Comparison of ENCODE assay signal across 35 cellular contexts in the genomic region with DNA sequence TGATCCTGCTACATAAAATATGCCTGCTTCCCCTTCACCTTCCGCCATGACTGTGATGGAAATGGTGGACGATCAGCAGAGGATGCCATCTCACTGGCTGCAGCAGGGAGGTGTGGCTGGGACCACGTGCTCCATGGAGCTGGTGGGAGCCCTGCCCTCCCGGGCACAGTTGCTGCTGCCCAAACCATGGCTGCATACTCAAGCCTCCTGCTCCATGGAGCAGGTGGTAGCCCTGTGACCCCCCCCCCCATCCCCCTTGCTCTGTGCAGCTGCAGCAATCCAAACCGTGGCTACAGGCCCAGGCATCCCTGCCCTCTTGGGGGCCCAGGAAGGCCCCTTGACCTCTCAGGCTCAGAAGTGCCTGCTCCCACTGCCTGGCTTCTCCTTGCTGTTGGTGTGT.
"Had no signal": no experiment of that assay in that cellular context is flagged by ENCODE, and none has a peak within 500 bp of the region (broad histone marks: within the 10 kb centered on the region; RNA-seq: fewer than 3 reads in every experiment).

No MANE protein-coding gene starts in this region.

- H3K27ac ChIP-seq: adrenal gland, ascending aorta, breast epithelium, cardiac muscle cell, colonic mucosa, epithelial cell of prostate, esophagus squamous epithelium, gastroesophageal sphincter, WERI-Rb-1 had no signal

- H3K4me1 Mint-ChIP-seq: activated B cell treated with CpG ODN at 0.5 μM for 24 hours; activated naive CD4-positive, alpha-beta T cell treated with anti-CD3 and anti-CD28 coated beads, Interleukin-2, amount 50 U/mL, for 24 hours; activated naive CD8-positive, alpha-beta T cell treated with anti-CD3 and anti-CD28 coated beads for 36 hours; activated naive CD8-positive, alpha-beta T cell treated with anti-CD3 and anti-CD28 coated beads, Interleukin-2, amount 50 U/mL, for 24 hours; brain; T-helper 17 cell had no signal

- ATAC-seq: activated CD4-positive, CD25-positive, alpha-beta regulatory T cell treated with anti-CD3 and anti-CD28 coated beads, Interleukin-2, amount 50 U/mL, for 24 hours; activated CD8-positive, alpha-beta T cell treated with anti-CD3 and anti-CD28 coated beads for 36 hours; activated naive CD8-positive, alpha-beta T cell treated with anti-CD3 and anti-CD28 coated beads, Interleukin-2, amount 50 U/mL, for 24 hours; gastroesophageal sphincter; T-helper 17 cell had no signal

- H3K27ac Mint-ChIP-seq: activated B cell treated with CpG ODN at 0.5 μM for 24 hours; activated CD8-positive, alpha-beta T cell treated with anti-CD3 and anti-CD28 coated beads for 36 hours; activated naive CD4-positive, alpha-beta T cell treated with anti-CD3 and anti-CD28 coated beads for 36 hours; activated naive CD4-positive, alpha-beta T cell treated with anti-CD3 and anti-CD28 coated beads, Interleukin-2, amount 50 U/mL, for 24 hours; activated naive CD8-positive, alpha-beta T cell treated with anti-CD3 and anti-CD28 coated beads for 36 hours; activated naive CD8-positive, alpha-beta T cell treated with anti-CD3 and anti-CD28 coated beads, Interleukin-2, amount 50 U/mL, for 24 hours; activated T-helper 1 cell treated with anti-CD3 and anti-CD28 coated beads, Interleukin-12 subunit alpha, Interleukin-12 subunit beta, Interleukin-2, Interleukin-4 antibody, amounts not matched to agents 30 ng/mL and 10 ng/mL and 1 ng/mL, durations not matched to agents 14 hours and 24 hours and 36 hours; activated T-helper 2 cell treated with anti-CD3 and anti-CD28 coated beads, Interferon-gamma antibody, Interleukin-2, Interleukin-4, amounts not matched to agents 10 μg/mL and 5 μg/mL and 100 μg/mL, durations not matched to agents 14 hours and 24 hours and 36 hours; brain; T-helper 17 cell; T-helper 2 cell treated with Interferon-gamma antibody and Interleukin-4, amounts not matched to agents 5 μg/mL and 100 μg/mL, for 36 hours had no signal

- H3K4me3 Mint-ChIP-seq: activated B cell treated with CpG ODN at 0.5 μM for 24 hours; activated CD8-positive, alpha-beta T cell treated with anti-CD3 and anti-CD28 coated beads for 36 hours; activated naive CD4-positive, alpha-beta T cell treated with anti-CD3 and anti-CD28 coated beads for 36 hours; activated naive CD4-positive, alpha-beta T cell treated with anti-CD3 and anti-CD28 coated beads, Interleukin-2, amount 50 U/mL, for 24 hours; activated naive CD8-positive, alpha-beta T cell treated with anti-CD3 and anti-CD28 coated beads for 36 hours; activated naive CD8-positive, alpha-beta T cell treated with anti-CD3 and anti-CD28 coated beads, Interleukin-2, amount 50 U/mL, for 24 hours; activated T-helper 1 cell treated with anti-CD3 and anti-CD28 coated beads, Interleukin-12 subunit alpha, Interleukin-12 subunit beta, Interleukin-2, Interleukin-4 antibody, amounts not matched to agents 30 ng/mL and 10 ng/mL and 1 ng/mL, durations not matched to agents 14 hours and 24 hours and 36 hours; brain; T-helper 17 cell; T-helper 2 cell treated with Interferon-gamma antibody and Interleukin-4, amounts not matched to agents 5 μg/mL and 100 μg/mL, for 36 hours had no signal

- H3K27me3 ChIP-seq: adrenal gland, ascending aorta, breast epithelium, cardiac muscle cell, colonic mucosa, esophagus squamous epithelium, gastroesophageal sphincter had no signal

- H3K4me1 ChIP-seq: adrenal gland, ascending aorta, breast epithelium, colonic mucosa, esophagus squamous epithelium, gastroesophageal sphincter had no signal

- H3K9me3 ChIP-seq: adrenal gland, ascending aorta, colonic mucosa, gastroesophageal sphincter had no signal

- H3K9me3 Mint-ChIP-seq: activated naive CD4-positive, alpha-beta T cell treated with anti-CD3 and anti-CD28 coated beads, Interleukin-2, amount 50 U/mL, for 24 hours; activated naive CD8-positive, alpha-beta T cell treated with anti-CD3 and anti-CD28 coated beads for 36 hours; activated naive CD8-positive, alpha-beta T cell treated with anti-CD3 and anti-CD28 coated beads, Interleukin-2, amount 50 U/mL, for 24 hours; activated T-helper 1 cell treated with anti-CD3 and anti-CD28 coated beads, Interleukin-12 subunit alpha, Interleukin-12 subunit beta, Interleukin-2, Interleukin-4 antibody, amounts not matched to agents 30 ng/mL and 10 ng/mL and 1 ng/mL, durations not matched to agents 14 hours and 24 hours and 36 hours had no signal

- H3K4me3 ChIP-seq: adrenal gland, ascending aorta, breast epithelium, cardiac muscle cell, colonic mucosa, esophagus squamous epithelium, gastroesophageal sphincter had no signal

- DNase-seq: activated B cell treated with CpG ODN at 0.5 μM for 24 hours; activated CD4-positive, alpha-beta T cell treated with anti-CD3 and anti-CD28 coated beads for 48 hours; activated CD4-positive, alpha-beta T cell treated with anti-CD3 and anti-CD28 coated beads, Interleukin-2, amount 50 U/mL, for 1 hour; activated CD4-positive, alpha-beta T cell treated with anti-CD3 and anti-CD28 coated beads, Interleukin-2, amount 50 U/mL, for 48 hours; activated CD8-positive, alpha-beta memory T cell treated with anti-CD3 and anti-CD28 coated beads for 24 hours; activated CD8-positive, alpha-beta T cell treated with anti-CD3 and anti-CD28 coated beads for 36 hours; activated effector memory CD4-positive, alpha-beta T cell treated with anti-CD3 and anti-CD28 coated beads, Interleukin-2, amount 50 U/mL, for 16 hours; activated naive CD4-positive, alpha-beta T cell treated with anti-CD3 and anti-CD28 coated beads for 36 hours; activated naive CD8-positive, alpha-beta T cell treated with anti-CD3 and anti-CD28 coated beads for 36 hours; activated naive CD8-positive, alpha-beta T cell treated with anti-CD3 and anti-CD28 coated beads, Interleukin-2, amount 50 U/mL, for 24 hours; activated T-cell treated with anti-CD3 and anti-CD28 coated beads, Interleukin-2, amount 50 U/mL, for 1 hour; activated T-cell treated with anti-CD3 and anti-CD28 coated beads, Interleukin-2, amount 50 U/mL, for 48 hours; adrenal gland; amygdala; central memory CD4-positive, alpha-beta T cell; cerebellar nuclear complex; colonic mucosa; effector CD8-positive, alpha-beta T cell; esophagus squamous epithelium; foreskin melanocyte; T-helper 1 cell; T-helper 17 cell; T1000; WERI-Rb-1 had no signal

- H3K27me3 Mint-ChIP-seq: activated B cell treated with CpG ODN at 0.5 μM for 24 hours; activated CD8-positive, alpha-beta T cell treated with anti-CD3 and anti-CD28 coated beads for 36 hours; activated naive CD4-positive, alpha-beta T cell treated with anti-CD3 and anti-CD28 coated beads, Interleukin-2, amount 50 U/mL, for 24 hours; activated naive CD8-positive, alpha-beta T cell treated with anti-CD3 and anti-CD28 coated beads for 36 hours; activated naive CD8-positive, alpha-beta T cell treated with anti-CD3 and anti-CD28 coated beads, Interleukin-2, amount 50 U/mL, for 24 hours; brain; T-helper 17 cell had no signal

- H3K36me3 ChIP-seq: adrenal gland, ascending aorta, breast epithelium, cardiac muscle cell, colonic mucosa, esophagus squamous epithelium, gastroesophageal sphincter, WERI-Rb-1 had no signal

- H3K36me3 Mint-ChIP-seq: activated naive CD4-positive, alpha-beta T cell treated with anti-CD3 and anti-CD28 coated beads, Interleukin-2, amount 50 U/mL, for 24 hours; activated naive CD8-positive, alpha-beta T cell treated with anti-CD3 and anti-CD28 coated beads for 36 hours; brain had no signal
